Comparison of ENCODE assay signal across 8 cellular contexts in the genomic region with DNA sequence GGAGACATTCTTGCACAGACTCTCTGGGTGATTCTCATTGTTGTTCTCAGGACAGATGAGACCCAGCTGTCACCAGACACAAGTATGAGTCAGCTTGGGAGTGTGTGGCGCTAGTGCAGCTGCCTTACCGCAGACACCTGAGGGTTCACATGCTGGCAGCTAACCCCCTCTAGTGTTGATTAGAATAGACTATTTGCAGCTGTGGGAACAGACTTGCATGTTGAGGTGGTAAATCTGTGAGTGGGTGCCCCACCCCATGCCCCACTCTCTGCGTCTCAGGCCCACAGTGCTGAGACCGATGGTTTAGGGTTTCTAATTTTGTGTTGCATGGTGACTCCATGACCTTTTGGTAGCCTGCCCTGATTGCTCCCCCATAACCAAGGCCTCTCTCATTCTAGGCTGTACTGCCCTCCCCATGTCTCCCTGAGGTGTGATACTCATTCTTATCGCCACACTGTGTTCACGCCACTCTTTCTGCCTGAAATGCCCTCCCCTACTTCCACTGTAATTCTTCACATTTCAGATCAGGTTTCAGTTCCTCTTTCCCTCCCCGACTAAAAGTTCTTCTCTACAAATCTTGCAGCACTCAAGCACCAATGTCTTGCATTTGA.
DNase-seq lines count a peak whose midpoint lies in the region; ATAC-seq, FAIRE-seq and TF ChIP-seq lines count a peak whose summit lies in the region.
"Had no signal": no experiment of that assay in that cellular context is flagged by ENCODE, and none has a peak within 500 bp of the region (broad histone marks: within the 10 kb centered on the region; RNA-seq: fewer than 3 reads in every experiment).

No MANE protein-coding gene starts in this region.

- no peaks in the 10 kb centered on the region for H3K36me3 Mint-ChIP-seq in activated T-helper 1 cell treated with anti-CD3 and anti-CD28 coated beads, Interleukin-12 subunit alpha, Interleukin-12 subunit beta, Interleukin-2, Interleukin-4 antibody, amounts not matched to agents 30 ng/mL and 10 ng/mL and 1 ng/mL, durations not matched to agents 14 hours and 24 hours and 36 hours (ENCODE audit: low read depth)

- H3K9ac ChIP-seq in OCI-LY3 (ENCODE audit: low read length), result peak overlapping the region; percentile 41; the same call in 1 of the 2 replicates

- peak overlapping the region; percentile 63 for H3K4me3 ChIP-seq in OCI-LY3 (ENCODE audit: low read length)
- no peak overlapping the region for H3K4me3 ChIP-seq in aorta (ENCODE audit: low read length in 2 of 2)

- peak; percentile 30 for DNase-seq in GM12892 (ENCODE audit: insufficient read length)
- DNase-seq in germinal center (ENCODE audit: low spot score), result peak; percentile 9
- DNase-seq in aorta, result no peak
- no peak for DNase-seq in activated T-helper 1 cell treated with anti-CD3 and anti-CD28 coated beads, Interleukin-12 subunit alpha, Interleukin-12 subunit beta, Interleukin-2, Interleukin-4 antibody, amounts not matched to agents 30 ng/mL and 10 ng/mL and 1 ng/mL, durations not matched to agents 14 hours and 24 hours and 36 hours (ENCODE audit: low spot score)
- DNase-seq: activated T-cell treated with anti-CD3 and anti-CD28 coated beads, Interleukin-2, amount 50 U/mL, for 72 hours had no signal

- H3K27ac ChIP-seq in OCI-LY3 (ENCODE audit: low read length) (peak overlapping the region; percentile 69), aorta (ENCODE audit: low read depth in 1 of 2, low read length in 2 of 2) (no peak overlapping the region)

- H3K36me3 ChIP-seq in OCI-LY3 (replicated peaks; ENCODE audit: low read depth, low read length), result no peaks in the 10 kb centered on the region
- H3K36me3 ChIP-seq in aorta (ENCODE audit: control insufficient read depth in 1 of 2, insufficient read depth in 2 of 2, low read length in 1 of 2), result no peaks in the 10 kb centered on the region

- H4K20me1 ChIP-seq in OCI-LY3 (ENCODE audit: insufficient read depth, low read length), result no peaks in the 10 kb centered on the region; the same call in 1 of the 2 replicates

- no peak overlapping the region for H2AFZ ChIP-seq in OCI-LY3 (ENCODE audit: low read depth, low read length)

- H3K79me2 ChIP-seq in OCI-LY3 (ENCODE audit: low read length), result no peaks in the 10 kb centered on the region

- no peaks in the 10 kb centered on the region for H3K4me1 Mint-ChIP-seq in activated T-helper 1 cell treated with anti-CD3 and anti-CD28 coated beads, Interleukin-12 subunit alpha, Interleukin-12 subunit beta, Interleukin-2, Interleukin-4 antibody, amounts not matched to agents 30 ng/mL and 10 ng/mL and 1 ng/mL, durations not matched to agents 14 hours and 24 hours and 36 hours (ENCODE audit: low read depth)

- no peaks in the 10 kb centered on the region for H3K27me3 Mint-ChIP-seq in activated T-helper 1 cell treated with anti-CD3 and anti-CD28 coated beads, Interleukin-12 subunit alpha, Interleukin-12 subunit beta, Interleukin-2, Interleukin-4 antibody, amounts not matched to agents 30 ng/mL and 10 ng/mL and 1 ng/mL, durations not matched to agents 14 hours and 24 hours and 36 hours (ENCODE audit: insufficient read depth)

- intact Hi-C loops in aorta (cut with DNase I), result no loop called here
- intact Hi-C loops in activated T-helper 1 cell treated with anti-CD3 and anti-CD28 coated beads, Interleukin-12 subunit alpha, Interleukin-12 subunit beta, Interleukin-2, Interleukin-4 antibody, amounts not matched to agents 30 ng/mL and 10 ng/mL and 1 ng/mL, durations not matched to agents 14 hours and 24 hours and 36 hours (cut with micrococcal nuclease), result no loop called here

- H3K4me1 ChIP-seq in OCI-LY3 (ENCODE audit: low read length), result peaks cover 23% of the 10 kb centered on the region
- no peaks in the 10 kb centered on the region for H3K4me1 ChIP-seq in aorta (ENCODE audit: control insufficient read depth in 1 of 2, insufficient read depth in 2 of 2, low read length in 2 of 2)

- H3K27me3 ChIP-seq in OCI-LY3 (ENCODE audit: low read depth, low read length), result peaks cover 25% of the 10 kb centered on the region
- no peaks in the 10 kb centered on the region for H3K27me3 ChIP-seq in aorta (ENCODE audit: control insufficient read depth in 1 of 2, insufficient read depth in 2 of 2, low read length in 1 of 2)

- ATAC-seq in GM21528 (IDR thresholded peaks at IDR 0.05; ENCODE audit: low FRiP score, unreplicated experiment), result peak; percentile 88
- peak; percentile 95 for ATAC-seq in HG03565 (IDR thresholded peaks at IDR 0.05; ENCODE audit: unreplicated experiment)
- ATAC-seq in aorta (ENCODE audit: low FRiP score), result peak; percentile 33

- 65 to 66% methylated on average over 7 of the region's 7 CpGs for WGBS in aorta, 2 donors

- H3K9me3 ChIP-seq in OCI-LY3 (ENCODE audit: insufficient read depth, low read length), result no peaks in the 10 kb centered on the region
- H3K9me3 ChIP-seq in aorta (ENCODE audit: control insufficient read depth, low read length), result no peaks in the 10 kb centered on the region

- TF ChIP-seq POLR2A in GM12892 (IDR thresholded peaks at IDR 0.05; ENCODE audit: low read depth, low read length), result no peak

- H3K4me3 Mint-ChIP-seq in activated T-helper 1 cell treated with anti-CD3 and anti-CD28 coated beads, Interleukin-12 subunit alpha, Interleukin-12 subunit beta, Interleukin-2, Interleukin-4 antibody, amounts not matched to agents 30 ng/mL and 10 ng/mL and 1 ng/mL, durations not matched to agents 14 hours and 24 hours and 36 hours, result no peak overlapping the region
- H3K4me3 Mint-ChIP-seq: activated T-cell treated with anti-CD3 and anti-CD28 coated beads, Interleukin-2, amount 50 U/mL, for 72 hours had no signal

- no peak overlapping the region for H3K27ac Mint-ChIP-seq in activated T-helper 1 cell treated with anti-CD3 and anti-CD28 coated beads, Interleukin-12 subunit alpha, Interleukin-12 subunit beta, Interleukin-2, Interleukin-4 antibody, amounts not matched to agents 30 ng/mL and 10 ng/mL and 1 ng/mL, durations not matched to agents 14 hours and 24 hours and 36 hours
- H3K27ac Mint-ChIP-seq: activated T-cell treated with anti-CD3 and anti-CD28 coated beads, Interleukin-2, amount 50 U/mL, for 72 hours had no signal

- FAIRE-seq in GM12892 (lab: Jason Lieb, UNC), result peak; percentile 97

- H3K9me3 Mint-ChIP-seq in activated T-helper 1 cell treated with anti-CD3 and anti-CD28 coated beads, Interleukin-12 subunit alpha, Interleukin-12 subunit beta, Interleukin-2, Interleukin-4 antibody, amounts not matched to agents 30 ng/mL and 10 ng/mL and 1 ng/mL, durations not matched to agents 14 hours and 24 hours and 36 hours, result no peaks in the 10 kb centered on the region
- H3K9me3 Mint-ChIP-seq: activated T-cell treated with anti-CD3 and anti-CD28 coated beads, Interleukin-2, amount 50 U/mL, for 72 hours had no signal

- H3K4me2 ChIP-seq in OCI-LY3 (ENCODE audit: low read length), result peak overlapping the region; percentile 84

- TF ChIP-seq CTCF in OCI-LY3 (IDR thresholded peaks at IDR 0.05; ENCODE audit: low read depth, low read length), result peak; percentile 81

Comparison
In these comparisons a context has a peak if more than half of its experiments do, and no peak if none do; other contexts are left out.
1. DNase-seq: peak in GM12892 (single experiment) and germinal center (single experiment); none in aorta (0 of 2) and activated T-helper 1 cell treated with anti-CD3 and anti-CD28 coated beads, Interleukin-12 subunit alpha, Interleukin-12 subunit beta, Interleukin-2, Interleukin-4 antibody, amounts not matched to agents 30 ng/mL and 10 ng/mL and 1 ng/mL, durations not matched to agents 14 hours and 24 hours and 36 hours (single experiment).
2. ATAC-seq: peak in every context shown above with its lines; median percentile 95 in HG03565; 88 in GM21528; 33 in aorta.